In genomic region chr9:112754578-112754977, GRCh38 we compare ENCODE assay signal across 9 cellular contexts. TPM values are rescaled to one million over a fixed set of nuclear protein-coding genes. Genes with fewer than 3 reads are reported as not detected.
DNase-seq lines count a peak whose midpoint lies in the region; ATAC-seq and TF ChIP-seq lines count a peak whose summit lies in the region.
"Had no signal": no experiment of that assay in that cellular context is flagged by ENCODE, and none has a peak within 500 bp of the region (broad histone marks: within the 10 kb centered on the region; RNA-seq: fewer than 3 reads in every experiment).

No MANE protein-coding gene starts in this region.

- DNase-seq in activated CD4-positive, alpha-beta T cell treated with anti-CD3 and anti-CD28 coated beads for 24 hours (ENCODE audit: low read depth in 2 of 2): peak; percentile 2 to 7
- no peak for DNase-seq in activated CD4-positive, alpha-beta T cell treated with anti-CD3 and anti-CD28 coated beads, Interleukin-2, amount 50 U/mL, for 1 hour
- peak; percentile 69 for DNase-seq in RWPE1 (ENCODE audit: low spot score)
- DNase-seq in effector memory CD8-positive, alpha-beta T cell: peak; percentile 36 to 55 (median 41)
- peak; percentile 53 for DNase-seq in stimulated activated CD8-positive, alpha-beta memory T cell treated with anti-CD3 and anti-CD28 coated beads, Interleukin-4, amount 100 ng/mL, for 48 hours
- no peak for DNase-seq in NCI-H2107 treated with DMSO at 0.1 percent for 48 hours (lab: John Stamatoyannopoulos, UW; ENCODE audit: unreplicated experiment)
- DNase-seq in endothelial cell (ENCODE audit: low spot score): no peak
- DNase-seq: nucleus accumbens had no signal

- CTCF ChIA-PET in RWPE1 (lab: Yijun Ruan, JAX): interaction anchor here (0.7 kb wide), 1 partner anchor 239 kb away, joined by 3 read pairs; no protein-coding TSS in a partner anchor

- H3K4me3 Mint-ChIP-seq in effector memory CD8-positive, alpha-beta T cell: peak overlapping the region; percentile 42 to 67
- no peak overlapping the region for H3K4me3 Mint-ChIP-seq in endothelial cell (ENCODE audit: unreplicated experiment)

- H3K9me3 Mint-ChIP-seq in effector memory CD8-positive, alpha-beta T cell: no peaks in the 10 kb centered on the region
- H3K9me3 Mint-ChIP-seq in endothelial cell (ENCODE audit: unreplicated experiment): no peaks in the 10 kb centered on the region

- POLR2A ChIA-PET in RWPE1 (lab: Yijun Ruan, JAX; ENCODE audit: low non-redundant PET): no interaction called here

- peak; percentile 65 for ATAC-seq in effector memory CD8-positive, alpha-beta T cell (replicated peaks)
- no peak for ATAC-seq in GM21529 (IDR thresholded peaks at IDR 0.05; ENCODE audit: unreplicated experiment)

- TF ChIP-seq CTCF in RWPE1 (conservative IDR thresholded peaks at IDR 0.05; ENCODE audit: low read depth): no peak
- TF ChIP-seq CTCF in endothelial cell (IDR thresholded peaks at IDR 0.05; ENCODE audit: unreplicated experiment): no peak

- peak overlapping the region; percentile 49 to 80 for H3K27ac Mint-ChIP-seq in effector memory CD8-positive, alpha-beta T cell
- no peak overlapping the region for H3K27ac Mint-ChIP-seq in endothelial cell (ENCODE audit: unreplicated experiment)

- H3K36me3 Mint-ChIP-seq in effector memory CD8-positive, alpha-beta T cell (ENCODE audit: insufficient read depth): peaks cover 19% of the 10 kb centered on the region
- peaks cover 5% of the 10 kb centered on the region for H3K36me3 Mint-ChIP-seq in endothelial cell (ENCODE audit: low read depth, unreplicated experiment)

- H3K27ac ChIP-seq in RWPE1: no peak overlapping the region

- H3K27me3 Mint-ChIP-seq in effector memory CD8-positive, alpha-beta T cell: no peaks in the 10 kb centered on the region
- H3K27me3 Mint-ChIP-seq in endothelial cell (ENCODE audit: unreplicated experiment): peaks cover 17% of the 10 kb centered on the region

- H3K4me1 Mint-ChIP-seq in effector memory CD8-positive, alpha-beta T cell (ENCODE audit: low read depth in 2 of 2): peaks cover 54 to 79% of the 10 kb centered on the region in 2 donors
- peaks cover 17% of the 10 kb centered on the region for H3K4me1 Mint-ChIP-seq in endothelial cell (ENCODE audit: unreplicated experiment)

RNA-seq across cellular contexts. Expression of gene SNX30, which starts 4.0 kb away (rescaled TPM):
- 12.8 TPM for total RNA-seq in endothelial cell (ENCODE audit: unreplicated experiment)

RNA-seq across cellular contexts. Expression of gene INIP, which starts 36.7 kb away (rescaled TPM):
- 20.8 TPM for total RNA-seq in endothelial cell (ENCODE audit: unreplicated experiment)

Comparison
In these comparisons a context has a peak if more than half of its experiments do, and no peak if none do; other contexts are left out.
1. DNase-seq: peak in activated CD4-positive, alpha-beta T cell treated with anti-CD3 and anti-CD28 coated beads for 24 hours (2 of 2), RWPE1 (single experiment), effector memory CD8-positive, alpha-beta T cell (3 of 3) and stimulated activated CD8-positive, alpha-beta memory T cell treated with anti-CD3 and anti-CD28 coated beads, Interleukin-4, amount 100 ng/mL, for 48 hours (single experiment); none in activated CD4-positive, alpha-beta T cell treated with anti-CD3 and anti-CD28 coated beads, Interleukin-2, amount 50 U/mL, for 1 hour (single experiment), NCI-H2107 treated with DMSO at 0.1 percent for 48 hours (single experiment) and endothelial cell (single experiment).